23 cellular contexts compared by ENCODE assay signal in genomic region chr13:40254394-40254793, GRCh38.
"Had no signal": no experiment of that assay in that cellular context is flagged by ENCODE, and none has a peak within 500 bp of the region (broad histone marks: within the 10 kb centered on the region; RNA-seq: fewer than 3 reads in every experiment).

No MANE protein-coding gene starts in this region.

- ATAC-seq: activated CD8-positive, alpha-beta memory T cell treated with anti-CD3 and anti-CD28 coated beads, Interleukin-2, amount 10 ng/mL, durations not matched to agents 7 days and 5 days; heart left ventricle; left lobe of liver; naive thymus-derived CD8-positive, alpha-beta T cell had no signal

- H3K27me3 Mint-ChIP-seq: activated CD4-positive, alpha-beta memory T cell treated with anti-CD3 and anti-CD28 coated beads for 36 hours; activated CD8-positive, alpha-beta memory T cell treated with anti-CD3 and anti-CD28 coated beads, Interleukin-2, amount 10 ng/mL, durations not matched to agents 7 days and 5 days; activated naive CD8-positive, alpha-beta T cell; activated T-cell treated with anti-CD3 and anti-CD28 coated beads, Interleukin-2, amount 50 U/mL, for 24 hours; dendritic cell treated with granulocyte-macrophage colony-stimulating factor and Interleukin-4, amounts not matched to agents 40 ng/mL and 50 ng/mL, for 4 days; naive thymus-derived CD8-positive, alpha-beta T cell had no signal

- H3K4me3 Mint-ChIP-seq: activated CD4-positive, alpha-beta memory T cell treated with anti-CD3 and anti-CD28 coated beads for 36 hours; activated CD8-positive, alpha-beta memory T cell treated with anti-CD3 and anti-CD28 coated beads, Interleukin-2, amount 10 ng/mL, durations not matched to agents 7 days and 5 days; activated naive CD8-positive, alpha-beta T cell; activated T-cell treated with anti-CD3 and anti-CD28 coated beads, Interleukin-2, amount 50 U/mL, for 24 hours; dendritic cell treated with granulocyte-macrophage colony-stimulating factor and Interleukin-4, amounts not matched to agents 40 ng/mL and 50 ng/mL, for 4 days had no signal

- H3K4me3 ChIP-seq: heart left ventricle, tibial artery, uterus had no signal

- FAIRE-seq: frontal cortex had no signal

- H3K36me3 ChIP-seq: heart left ventricle, tibial artery, uterus had no signal

- H3K27ac ChIP-seq: heart left ventricle, tibial artery, VCaP had no signal

- H3K27me3 ChIP-seq: heart left ventricle, tibial artery, uterus had no signal

- DNase-seq: activated CD4-positive, alpha-beta memory T cell treated with anti-CD3 and anti-CD28 coated beads for 36 hours; activated CD4-positive, alpha-beta T cell treated with anti-CD3 and anti-CD28 coated beads for 1 hour; activated CD8-positive, alpha-beta memory T cell treated with anti-CD3 and anti-CD28 coated beads, Interleukin-2, amount 10 ng/mL, durations not matched to agents 7 days and 5 days; activated gamma-delta T cell treated with Interleukin-2 at 50 U/mL for 16 hours; activated T-cell treated with anti-CD3 and anti-CD28 coated beads, Interleukin-2, amount 50 U/mL, for 24 hours; amygdala; cerebellar nuclear complex; effector memory CD4-positive, alpha-beta T cell; heart left ventricle; naive thymus-derived CD8-positive, alpha-beta T cell; nucleus accumbens; posterior cingulate gyrus; stimulated activated CD4-positive, alpha-beta T cell treated with anti-CD3 and anti-CD28 coated beads, Interleukin-4, amount 100 ng/mL, for 1 hour; stimulated activated naive CD4-positive, alpha-beta T cell; T-helper 1 cell; T1000; tibial artery; uterus had no signal

- H3K27ac Mint-ChIP-seq: activated CD4-positive, alpha-beta memory T cell treated with anti-CD3 and anti-CD28 coated beads for 36 hours; activated CD8-positive, alpha-beta memory T cell treated with anti-CD3 and anti-CD28 coated beads, Interleukin-2, amount 10 ng/mL, durations not matched to agents 7 days and 5 days; activated naive CD8-positive, alpha-beta T cell; activated T-cell treated with anti-CD3 and anti-CD28 coated beads, Interleukin-2, amount 50 U/mL, for 24 hours; dendritic cell treated with granulocyte-macrophage colony-stimulating factor and Interleukin-4, amounts not matched to agents 40 ng/mL and 50 ng/mL, for 4 days had no signal

- H3K9me3 ChIP-seq: tibial artery, uterus had no signal

- H3K36me3 Mint-ChIP-seq: activated CD4-positive, alpha-beta memory T cell treated with anti-CD3 and anti-CD28 coated beads for 36 hours; activated naive CD8-positive, alpha-beta T cell; naive thymus-derived CD8-positive, alpha-beta T cell had no signal
